ENCODE assay signal across 1 cellular context in genomic region chr11:75565916-75566762, GRCh38.
TF ChIP-seq lines count a peak whose summit lies in the region.

No MANE protein-coding gene starts in this region.

TF ChIP-seq in GM12878, 131 proteins besides CTCF, POLR2A, EP300 and RAD21:
- no peak for TF ChIP-seq NFXL1 (IDR thresholded peaks at IDR 0.05; ENCODE audit: borderline replicate concordance)
